ENCODE assay signal across 21 cellular contexts in the genomic region with DNA sequence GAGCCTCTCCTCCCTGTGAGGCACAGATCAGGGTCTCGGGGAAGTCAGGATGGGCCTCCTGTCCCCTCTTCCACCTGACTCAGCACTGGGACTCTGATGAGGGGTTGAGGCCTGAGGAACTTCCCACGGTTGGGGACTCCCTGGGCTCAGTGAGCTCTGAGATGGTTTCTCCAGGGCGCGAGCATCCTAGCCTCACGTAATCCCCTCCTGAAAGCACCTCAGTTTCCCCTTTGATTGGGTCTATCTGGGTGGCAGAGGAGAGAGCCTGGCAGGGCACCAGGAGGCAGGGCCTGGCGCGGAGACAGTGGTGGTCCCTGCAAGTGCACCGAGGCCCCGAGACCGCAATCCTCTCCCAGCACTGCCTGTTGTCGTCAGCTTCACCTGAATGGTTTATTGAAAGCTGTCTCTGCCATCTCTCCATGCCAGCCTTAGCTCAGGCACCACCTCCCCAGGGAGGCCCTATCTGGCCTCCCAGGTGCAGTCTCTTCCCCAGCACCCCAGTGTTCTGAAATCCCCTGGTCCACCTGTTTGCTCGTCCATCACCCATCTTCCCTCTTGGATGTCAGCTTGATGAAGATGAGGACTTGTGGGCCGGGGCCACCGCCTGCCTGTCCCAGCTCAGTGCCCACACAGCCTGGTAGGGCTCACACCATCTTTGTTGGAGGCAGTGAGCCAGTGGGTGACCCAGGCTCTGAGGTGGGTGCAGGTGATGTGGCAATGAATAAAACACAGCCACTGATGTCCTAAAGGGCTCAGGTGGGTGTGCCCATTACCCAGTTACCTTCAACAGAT.
"Had no signal": no experiment of that assay in that cellular context is flagged by ENCODE, and none has a peak within 500 bp of the region (broad histone marks: within the 10 kb centered on the region; RNA-seq: fewer than 3 reads in every experiment).

No MANE protein-coding gene starts in this region.

- H3K4me1 Mint-ChIP-seq: activated CD4-positive, alpha-beta T cell treated with anti-CD3 and anti-CD28 coated beads, Interleukin-2, amount 10 ng/mL, durations not matched to agents 7 days and 5 days; activated naive CD4-positive, alpha-beta T cell treated with anti-CD3 and anti-CD28 coated beads, Interleukin-2, amount 10 ng/mL, durations not matched to agents 7 days and 5 days; activated naive CD8-positive, alpha-beta T cell treated with anti-CD3 and anti-CD28 coated beads for 36 hours; WTC11 had no signal

- H3K9me3 Mint-ChIP-seq: activated CD4-positive, alpha-beta memory T cell treated with anti-CD3 and anti-CD28 coated beads for 36 hours; activated CD4-positive, alpha-beta T cell treated with anti-CD3 and anti-CD28 coated beads, Interleukin-2, amount 10 ng/mL, durations not matched to agents 7 days and 5 days; activated naive CD4-positive, alpha-beta T cell treated with anti-CD3 and anti-CD28 coated beads, Interleukin-2, amount 10 ng/mL, durations not matched to agents 7 days and 5 days; activated naive CD8-positive, alpha-beta T cell treated with anti-CD3 and anti-CD28 coated beads for 36 hours; activated T-cell treated with anti-CD3 and anti-CD28 coated beads, Interleukin-2, amount 50 U/mL, for 72 hours; activated T-helper 2 cell treated with anti-CD3 and anti-CD28 coated beads, Interferon-gamma antibody, Interleukin-2, Interleukin-4, amounts not matched to agents 10 μg/mL and 5 μg/mL and 100 μg/mL, durations not matched to agents 14 hours and 24 hours and 36 hours; T-helper 1 cell treated with Interleukin-12 subunit alpha and Interleukin-12 subunit beta and Interleukin-4 antibody, amounts not matched to agents 30 μg/mL and 1 μg/mL, for 36 hours; WTC11 had no signal

- H3K4me3 Mint-ChIP-seq: activated CD4-positive, alpha-beta memory T cell treated with anti-CD3 and anti-CD28 coated beads for 36 hours; activated CD4-positive, alpha-beta T cell treated with anti-CD3 and anti-CD28 coated beads, Interleukin-2, amount 10 ng/mL, durations not matched to agents 7 days and 5 days; activated naive CD4-positive, alpha-beta T cell treated with anti-CD3 and anti-CD28 coated beads, Interleukin-2, amount 10 ng/mL, durations not matched to agents 7 days and 5 days; activated naive CD8-positive, alpha-beta T cell treated with anti-CD3 and anti-CD28 coated beads for 36 hours; activated T-cell treated with anti-CD3 and anti-CD28 coated beads, Interleukin-2, amount 50 U/mL, for 72 hours; T-helper 1 cell treated with Interleukin-12 subunit alpha and Interleukin-12 subunit beta and Interleukin-4 antibody, amounts not matched to agents 30 μg/mL and 1 μg/mL, for 36 hours; WTC11 had no signal

- H3K36me3 Mint-ChIP-seq: activated CD4-positive, alpha-beta memory T cell treated with anti-CD3 and anti-CD28 coated beads for 36 hours; activated naive CD4-positive, alpha-beta T cell treated with anti-CD3 and anti-CD28 coated beads, Interleukin-2, amount 10 ng/mL, durations not matched to agents 7 days and 5 days; WTC11 had no signal

- FAIRE-seq: K562, RCC 7860 had no signal

- H3K4me3 ChIP-seq: K562 had no signal

- ATAC-seq: WTC11 had no signal

- DNase-seq: activated CD4-positive, alpha-beta memory T cell treated with anti-CD3 and anti-CD28 coated beads for 36 hours; activated CD4-positive, alpha-beta T cell treated with anti-CD3 and anti-CD28 coated beads for 1 hour; activated CD4-positive, alpha-beta T cell treated with anti-CD3 and anti-CD28 coated beads, Interleukin-2, amount 10 ng/mL, durations not matched to agents 7 days and 5 days; activated CD8-positive, alpha-beta memory T cell treated with anti-CD3 and anti-CD28 coated beads for 24 hours; activated gamma-delta T cell treated with Interleukin-2 at 50 U/mL for 16 hours; activated naive CD4-positive, alpha-beta T cell treated with anti-CD3 and anti-CD28 coated beads, Interleukin-2, amount 10 ng/mL, durations not matched to agents 7 days and 5 days; activated naive CD8-positive, alpha-beta T cell treated with anti-CD3 and anti-CD28 coated beads for 36 hours; activated T-cell treated with anti-CD3 and anti-CD28 coated beads, Interleukin-2, amount 50 U/mL, for 72 hours; Karpas-422; MM.1S; NCI-H1105 treated with DMSO at 0.1 percent for 48 hours; NCI-H1436 treated with DMSO at 0.1 percent for 48 hours; NCI-H187; NCI-H2081; NCI-H510A treated with DMSO at 0.1 percent for 48 hours; SHP77 treated with DMSO at 0.1 percent for 48 hours had no signal

- H3K27ac Mint-ChIP-seq: activated CD4-positive, alpha-beta memory T cell treated with anti-CD3 and anti-CD28 coated beads for 36 hours; activated CD4-positive, alpha-beta T cell treated with anti-CD3 and anti-CD28 coated beads, Interleukin-2, amount 10 ng/mL, durations not matched to agents 7 days and 5 days; activated naive CD4-positive, alpha-beta T cell treated with anti-CD3 and anti-CD28 coated beads, Interleukin-2, amount 10 ng/mL, durations not matched to agents 7 days and 5 days; activated naive CD8-positive, alpha-beta T cell treated with anti-CD3 and anti-CD28 coated beads for 36 hours; activated T-cell treated with anti-CD3 and anti-CD28 coated beads, Interleukin-2, amount 50 U/mL, for 72 hours; activated T-helper 2 cell treated with anti-CD3 and anti-CD28 coated beads, Interferon-gamma antibody, Interleukin-2, Interleukin-4, amounts not matched to agents 10 μg/mL and 5 μg/mL and 100 μg/mL, durations not matched to agents 14 hours and 24 hours and 36 hours; T-helper 1 cell treated with Interleukin-12 subunit alpha and Interleukin-12 subunit beta and Interleukin-4 antibody, amounts not matched to agents 30 μg/mL and 1 μg/mL, for 36 hours; WTC11 had no signal
